In the genomic region with DNA sequence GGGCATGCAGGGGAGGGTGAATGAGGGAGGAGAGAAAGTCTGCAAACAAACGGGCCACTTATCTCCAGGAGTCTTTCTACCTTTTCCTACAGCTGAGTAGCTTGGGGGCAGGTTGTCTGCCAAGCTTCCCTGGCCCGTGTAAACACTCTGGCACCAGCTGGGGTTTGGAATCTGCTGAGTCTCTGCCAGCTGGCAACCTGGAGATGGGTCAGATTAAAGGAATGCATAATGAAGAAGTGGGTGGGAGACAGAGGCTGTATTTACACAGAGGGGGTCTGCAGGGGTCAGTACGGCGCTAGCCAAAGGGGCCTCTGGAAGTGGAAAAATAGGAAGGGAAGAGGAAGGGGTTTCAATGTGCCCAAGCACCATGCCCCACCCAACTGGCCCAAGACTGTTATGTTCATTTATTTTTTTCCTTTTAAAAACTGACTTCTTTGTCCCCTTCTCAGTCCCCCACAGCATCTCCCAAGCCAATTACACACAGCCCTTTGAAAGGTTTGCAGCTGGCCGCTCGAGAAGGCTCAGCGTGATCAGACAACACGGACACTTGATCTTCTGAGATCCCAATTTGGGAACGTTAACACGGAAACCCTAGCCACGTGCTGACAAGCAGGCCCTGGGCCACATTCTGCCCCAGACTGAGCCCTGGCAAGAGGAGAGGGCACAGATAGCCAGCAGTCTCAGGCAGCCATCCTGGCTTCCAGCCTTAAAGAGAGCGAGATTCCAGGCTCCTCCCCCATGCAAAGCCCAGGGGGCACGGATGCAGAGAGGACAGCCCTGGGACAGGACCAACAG, we compare ENCODE assay signal across 8 cellular contexts. TPM values are rescaled to one million over a fixed set of nuclear protein-coding genes. Genes with fewer than 3 reads are reported as not detected.
A peak's percentile ranks its signal among the peaks of the same experiment; 100 is the strongest.
DNase-seq lines count a peak whose midpoint lies in the region; ATAC-seq and TF ChIP-seq lines count a peak whose summit lies in the region.

No MANE protein-coding gene starts in this region.

- H3K36me3 ChIP-seq in A673 (ENCODE audit: insufficient read depth, low read length, poor library complexity, severe bottlenecking) (no peaks in the 10 kb centered on the region), Loucy (ENCODE audit: insufficient read depth, low read length) (peaks cover 15% of the 10 kb centered on the region; the same call in 1 of the 2 replicates)

- no peaks in the 10 kb centered on the region for H3K9me3 ChIP-seq in A673 (ENCODE audit: low read depth, low read length, poor library complexity, severe bottlenecking)
- no peaks in the 10 kb centered on the region for H3K9me3 ChIP-seq in Loucy (ENCODE audit: insufficient read depth, low read depth, low read length)

- no TSS peak for BruUV-seq in A673 (replicated peaks; lab: Mats Ljungman, UMichigan)

- H3K4me3 ChIP-seq in A673 (ENCODE audit: low read depth, low read length, poor library complexity, severe bottlenecking) (no peak overlapping the region), Loucy (ENCODE audit: low read length, poor library complexity, severe bottlenecking) (peak overlapping the region; percentile 59)

- H3K27me3 ChIP-seq in A673 (replicated peaks; ENCODE audit: insufficient read depth, low read depth, low read length, poor library complexity), result no peaks in the 10 kb centered on the region
- no peaks in the 10 kb centered on the region for H3K27me3 ChIP-seq in Loucy (ENCODE audit: insufficient read depth, low read length, poor library complexity, severe bottlenecking)

- H3K79me2 ChIP-seq in Loucy (ENCODE audit: insufficient read depth, low read length), result peaks cover 93% of the 10 kb centered on the region

- H3K4me2 ChIP-seq in Loucy (ENCODE audit: low read depth, low read length, poor library complexity, severe bottlenecking), result peak overlapping the region; percentile 80

- DNase-seq in A673 (ENCODE audit: low spot score) (peak; percentile 60), SW 1271 (lab: John Stamatoyannopoulos, UW) (peak; percentile 11 to 85), Right ventricle myocardium superior (peak; percentile 74), renal cortical epithelial cell (ENCODE audit: low read depth) (peak; percentile 90), NOMO-1 (lab: John Stamatoyannopoulos, UW; ENCODE audit: unreplicated experiment in 2 of 2) (no peak)
- DNase-seq in stimulated activated CD4-positive, alpha-beta T cell treated with anti-CD3 and anti-CD28 coated beads, Interleukin-4, amount 100 ng/mL, for 4 hours, result no peak

- no peak overlapping the region for H2AFZ ChIP-seq in Loucy (ENCODE audit: low read length)

- CTCF ChIA-PET in A673 (lab: Charles Lee), result no interaction called here

- POLR2A ChIA-PET in A673 (lab: Charles Lee; ENCODE audit: low non-redundant PET), result no interaction called here

- intact Hi-C loops in A673 (cut with micrococcal nuclease; ENCODE audit: unreplicated experiment) (no loop called here), Right ventricle myocardium superior (cut with DNase I) (no loop called here)

- peak overlapping the region; percentile 69 for H3K9ac ChIP-seq in Loucy (ENCODE audit: low read depth, low read length, poor library complexity, severe bottlenecking)

- ATAC-seq in Right ventricle myocardium superior (ENCODE audit: poor library complexity), result peak; percentile 94
- ATAC-seq in GM21576 (IDR thresholded peaks at IDR 0.05; ENCODE audit: unreplicated experiment), result no peak

- H3K9me2 ChIP-seq in Loucy (replicated peaks; ENCODE audit: low read depth, low read length), result no peaks in the 10 kb centered on the region

- peaks cover 24% of the 10 kb centered on the region for H4K20me1 ChIP-seq in Loucy (ENCODE audit: insufficient read depth, low read length, poor library complexity, severe bottlenecking)

- 0 out of 2 replicates have a peak, but pooled peaks cover 8% of the 10 kb centered on the region for H3F3A ChIP-seq in Loucy (ENCODE audit: low read depth)

- H3K4me1 ChIP-seq in A673 (ENCODE audit: insufficient read depth, low read length, poor library complexity, severe bottlenecking), result peaks cover 50% of the 10 kb centered on the region
- H3K4me1 ChIP-seq in Loucy (ENCODE audit: insufficient read depth, low read length, poor library complexity, severe bottlenecking), result peaks cover 71% of the 10 kb centered on the region

- H3K27ac ChIP-seq in A673 (ENCODE audit: low read depth, low read length, poor library complexity, severe bottlenecking), result no peak overlapping the region

- TF ChIP-seq CTCF in A673 (conservative IDR thresholded peaks at IDR 0.05; ENCODE audit: low read depth, low read length) (no peak), Loucy (conservative IDR thresholded peaks at IDR 0.05; ENCODE audit: low read length) (no peak)

RNA-seq across cellular contexts. Expression of a gene that starts 25.2 kb away (rescaled TPM):
- total RNA-seq in A673 (2021), result 20.9 and 21.9 TPM in 2 replicates
- 11.0 TPM for total RNA-seq in Right ventricle myocardium superior
- 11.5 and 47.0 TPM in 2 replicates for total RNA-seq in renal cortical epithelial cell

Comparison
In these comparisons a context has a peak if more than half of its experiments do, and no peak if none do; other contexts are left out.
1. DNase-seq: peak in A673 (single experiment), SW 1271 (2 of 2), Right ventricle myocardium superior (single experiment) and renal cortical epithelial cell (single experiment); none in stimulated activated CD4-positive, alpha-beta T cell treated with anti-CD3 and anti-CD28 coated beads, Interleukin-4, amount 100 ng/mL, for 4 hours (0 of 2) and NOMO-1 (0 of 2).